Comparison of ENCODE assay signal across 1 cellular context in genomic region chr6:166286831-166287271, GRCh38.
TF ChIP-seq lines count a peak whose summit lies in the region.

No MANE protein-coding gene starts in this region.

TF ChIP-seq in GM23338, 12 proteins besides CTCF, POLR2A, EP300 and RAD21 (continued from another document):
- no peak for TF ChIP-seq REST (IDR thresholded peaks at IDR 0.05; ENCODE audit: unreplicated experiment)
- no peak for TF ChIP-seq STAT1 (IDR thresholded peaks at IDR 0.05; ENCODE audit: unreplicated experiment)
